In the genomic region with DNA sequence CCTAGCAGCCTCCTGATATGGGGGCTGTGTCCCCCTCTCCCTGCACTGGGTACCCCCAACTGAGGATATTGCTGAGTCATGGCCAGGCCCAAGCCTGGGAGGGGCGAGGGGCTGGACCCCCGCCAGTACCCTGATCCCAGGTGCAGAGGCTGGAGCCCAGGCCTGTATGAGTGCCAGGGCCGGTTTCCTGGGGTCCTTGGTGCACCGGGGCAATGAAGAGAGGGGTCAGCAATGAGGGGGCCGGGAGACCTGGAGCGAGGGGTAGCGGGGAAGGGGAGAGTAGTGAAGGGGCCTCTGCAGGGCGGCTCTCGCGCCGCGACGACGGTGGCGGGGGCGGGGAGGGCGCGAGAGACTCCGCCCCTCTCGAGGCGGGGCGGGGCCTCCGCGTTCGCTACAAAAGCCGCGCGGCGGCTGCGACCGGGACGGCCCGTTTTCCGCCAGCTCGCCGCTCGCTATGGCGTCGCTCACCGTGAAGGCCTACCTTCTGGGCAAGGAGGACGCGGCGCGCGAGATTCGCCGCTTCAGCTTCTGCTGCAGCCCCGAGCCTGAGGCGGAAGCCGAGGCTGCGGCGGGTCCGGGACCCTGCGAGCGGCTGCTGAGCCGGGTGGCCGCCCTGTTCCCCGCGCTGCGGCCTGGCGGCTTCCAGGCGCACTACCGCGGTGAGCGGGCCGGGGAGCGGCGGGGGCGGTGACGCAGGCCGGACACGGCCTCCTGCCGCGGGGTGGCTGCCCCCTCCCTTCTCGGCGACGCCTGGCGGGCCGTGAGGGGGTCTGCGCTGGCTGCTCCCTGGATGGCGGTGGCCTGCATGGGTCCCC, we compare ENCODE assay signal across 8 cellular contexts. TPM values are rescaled to one million over a fixed set of nuclear protein-coding genes. Genes with fewer than 3 reads are reported as not detected.
DNase-seq lines count a peak whose midpoint lies in the region; ATAC-seq and TF ChIP-seq lines count a peak whose summit lies in the region.

A gene (plus strand): TSS at position 423 of the 815 bp plus-strand sequence. CDS start 32 bp downstream, at position 455.

- H3K36me3 ChIP-seq in prostate gland (peaks cover 23% of the 10 kb centered on the region in 2 donors), urinary bladder (ENCODE audit: insufficient read depth) (no peaks in the 10 kb centered on the region)

- POLR2A ChIA-PET in GM10248 (lab: Yijun Ruan, JAX): interaction anchor here (0.5 to 2.2 kb wide), 16 partner anchors 9 to 269 kb away, joined by 3 to 27 read pairs (median 5); a partner anchor contains a TSS

- H3K9me3 ChIP-seq in prostate gland: no peaks in the 10 kb centered on the region

- H3K27me3 ChIP-seq in prostate gland (replicated peaks; ENCODE audit: insufficient read depth): no peaks in the 10 kb centered on the region

- H3K4me3 ChIP-seq in prostate gland: peak within 1 kb of the TSS; percentile 98 to 100
- peak within 1 kb of the TSS; percentile 87 for H3K4me3 ChIP-seq in urinary bladder (ENCODE audit: low read depth, low read length)

- H3K4me1 Mint-ChIP-seq in T-helper 1 cell treated with Interleukin-12 subunit alpha and Interleukin-12 subunit beta and Interleukin-4 antibody, amounts not matched to agents 30 μg/mL and 1 μg/mL, for 36 hours (ENCODE audit: low read depth): peaks cover 37% of the 10 kb centered on the region

- TF ChIP-seq CTCF in GM10248 (IDR thresholded peaks at IDR 0.05; ENCODE audit: control extremely low read depth, extremely low read depth, low read depth, missing control alignments) (no peak), prostate gland (IDR thresholded peaks at IDR 0.05) (peak in 2 of 4 experiments; percentile 21 to 37)

- H3K27ac Mint-ChIP-seq in T-helper 1 cell treated with Interleukin-12 subunit alpha and Interleukin-12 subunit beta and Interleukin-4 antibody, amounts not matched to agents 30 μg/mL and 1 μg/mL, for 36 hours: peak within 1 kb of the TSS; percentile 95

- H3K4me1 ChIP-seq in prostate gland (replicated peaks) (peaks cover 32% of the 10 kb centered on the region), urinary bladder (ENCODE audit: insufficient read depth) (no peaks in the 10 kb centered on the region)

- intact Hi-C loops in left ventricle myocardium superior (cut with micrococcal nuclease): no loop called here
- intact Hi-C loops in prostate gland (cut with DNase I): loop anchor here (2.0 to 5.0 kb wide), 3 partner anchors 14 to 123 kb away; a partner anchor contains a TSS

- H3K4me3 Mint-ChIP-seq in T-helper 1 cell treated with Interleukin-12 subunit alpha and Interleukin-12 subunit beta and Interleukin-4 antibody, amounts not matched to agents 30 μg/mL and 1 μg/mL, for 36 hours: peak within 1 kb of the TSS; percentile 89

- peak; percentile 100 for TF ChIP-seq POLR2A in prostate gland (IDR thresholded peaks at IDR 0.05)

- no peaks in the 10 kb centered on the region for H3K9me3 Mint-ChIP-seq in T-helper 1 cell treated with Interleukin-12 subunit alpha and Interleukin-12 subunit beta and Interleukin-4 antibody, amounts not matched to agents 30 μg/mL and 1 μg/mL, for 36 hours

- peak; percentile 75 for ATAC-seq in left ventricle myocardium superior

- peaks cover 32% of the 10 kb centered on the region for H3K36me3 Mint-ChIP-seq in T-helper 1 cell treated with Interleukin-12 subunit alpha and Interleukin-12 subunit beta and Interleukin-4 antibody, amounts not matched to agents 30 μg/mL and 1 μg/mL, for 36 hours (ENCODE audit: low read depth)

- DNase-seq in GM10248 (ENCODE audit: extremely low spot score) (peak; percentile 90), H4 (ENCODE audit: low spot score) (peak; percentile 86), M059J (ENCODE audit: low read depth) (peak; percentile 65), left ventricle myocardium superior (peak; percentile 93), prostate gland (ENCODE audit: low spot score) (peak; percentile 74)

- WGBS in prostate gland: 2% methylated on average over 47 of the region's 81 CpGs
- under 1% methylated on average over 80 of the region's 81 CpGs for WGBS in urinary bladder

- H3K27ac ChIP-seq in angular gyrus (ENCODE audit: low read depth, low read length) (peak within 1 kb of the TSS; percentile 100), prostate gland (peak within 1 kb of the TSS; percentile 100), urinary bladder (ENCODE audit: low read depth) (peak within 1 kb of the TSS; percentile 99)

- no peaks in the 10 kb centered on the region for H3K27me3 Mint-ChIP-seq in T-helper 1 cell treated with Interleukin-12 subunit alpha and Interleukin-12 subunit beta and Interleukin-4 antibody, amounts not matched to agents 30 μg/mL and 1 μg/mL, for 36 hours (ENCODE audit: low read depth)

- CTCF ChIA-PET in GM10248 (lab: Yijun Ruan, JAX): interaction anchor here (2.3 kb wide), 1 partner anchor 19 kb away, joined by 13 read pairs; no protein-coding TSS in a partner anchor

RNA-seq across cellular contexts. Expression of the gene that starts here (rescaled TPM):
- total RNA-seq in H4 (2014; rRNA removed; shearing (Covaris generic)): 993 and 1,115 TPM in 2 replicates
- total RNA-seq in M059J (2014; rRNA removed; shearing (Covaris generic)): 390 and 442 TPM in 2 replicates
- 434 TPM for total RNA-seq in left ventricle myocardium superior
- 100 to 1,000 TPM; 377 to 527 TPM for total RNA-seq in prostate gland
- total RNA-seq in urinary bladder: 79.3 TPM
- 426 TPM for polyA plus RNA-seq in urinary bladder

Comparison
In these comparisons a context has a peak if more than half of its experiments do, and no peak if none do; other contexts are left out.
1. Peak in every context shown above with its lines: DNase-seq, ATAC-seq, H3K4me3 ChIP-seq and H3K27ac ChIP-seq.